In genomic region chr11:30527566-30527965, GRCh38 we compare ENCODE assay signal across 1 cellular context.
TF ChIP-seq lines count a peak whose summit lies in the region.

No MANE protein-coding gene starts in this region.

TF ChIP-seq in WTC11, 78 proteins besides CTCF, POLR2A, EP300 and RAD21 (continued from another document):
- TF ChIP-seq STAT6 (CRISPR knock-in tag; conservative IDR thresholded peaks at IDR 0.05; ENCODE audit: low read depth), result no peak
- no peak for TF ChIP-seq TP53 (CRISPR knock-in tag; IDR thresholded peaks at IDR 0.05)
- no peak for TF ChIP-seq ZBTB21 (CRISPR knock-in tag; IDR thresholded peaks at IDR 0.05; ENCODE audit: borderline replicate concordance)
- no peak for TF ChIP-seq ZNF138 (CRISPR knock-in tag; conservative IDR thresholded peaks at IDR 0.05)
- no peak for TF ChIP-seq AR (CRISPR knock-in tag; IDR thresholded peaks at IDR 0.05)
- no peak for TF ChIP-seq ZNF219 (CRISPR knock-in tag; IDR thresholded peaks at IDR 0.05; ENCODE audit: borderline replicate concordance)
- no peak for TF ChIP-seq FOXP1 (CRISPR knock-in tag; IDR thresholded peaks at IDR 0.05; ENCODE audit: borderline replicate concordance)
- TF ChIP-seq HMGA2 (CRISPR knock-in tag; IDR thresholded peaks at IDR 0.05), result no peak
